36 cellular contexts compared by ENCODE assay signal in genomic region chr3:155426524-155427230, GRCh38.
A peak's percentile ranks its signal among the peaks of the same experiment; 100 is the strongest.
DNase-seq lines count a peak whose midpoint lies in the region; ATAC-seq and TF ChIP-seq lines count a peak whose summit lies in the region.
"Had no signal": no experiment of that assay in that cellular context is flagged by ENCODE, and none has a peak within 500 bp of the region (broad histone marks: within the 10 kb centered on the region; RNA-seq: fewer than 3 reads in every experiment).

No MANE protein-coding gene starts in this region.

- H3K27ac Mint-ChIP-seq in CD4-positive, alpha-beta T cell: no peak overlapping the region
- no peak overlapping the region for H3K27ac Mint-ChIP-seq in CD14-positive monocyte
- H3K27ac Mint-ChIP-seq: activated CD8-positive, alpha-beta memory T cell treated with anti-CD3 and anti-CD28 coated beads, Interleukin-2, amount 10 ng/mL, durations not matched to agents 7 days and 5 days; activated naive CD8-positive, alpha-beta T cell treated with anti-CD3 and anti-CD28 coated beads for 36 hours; B cell; neural progenitor cell; T-helper 1 cell treated with Interleukin-12 subunit alpha and Interleukin-12 subunit beta and Interleukin-4 antibody, amounts not matched to agents 30 μg/mL and 1 μg/mL, for 36 hours had no signal

- H3K36me3 Mint-ChIP-seq in CD4-positive, alpha-beta T cell (ENCODE audit: low read depth): no peaks in the 10 kb centered on the region
- H3K36me3 Mint-ChIP-seq in CD14-positive monocyte: no peaks in the 10 kb centered on the region
- H3K36me3 Mint-ChIP-seq: activated CD8-positive, alpha-beta memory T cell treated with anti-CD3 and anti-CD28 coated beads, Interleukin-2, amount 10 ng/mL, durations not matched to agents 7 days and 5 days; activated naive CD8-positive, alpha-beta T cell treated with anti-CD3 and anti-CD28 coated beads for 36 hours; neural progenitor cell had no signal

- TF ChIP-seq CTCF in LNCaP clone FGC (IDR thresholded peaks at IDR 0.05; ENCODE audit: control insufficient read depth, extremely low read depth, insufficient read depth) (no peak), choroid plexus epithelial cell (conservative IDR thresholded peaks at IDR 0.05; ENCODE audit: low read depth, low read length) (no peak), left lung (IDR thresholded peaks at IDR 0.05) (no peak), CD14-positive monocyte (IDR thresholded peaks at IDR 0.05) (no peak)
- no peak for TF ChIP-seq CTCF in CD4-positive, alpha-beta T cell (IDR thresholded peaks at IDR 0.05)

- H3K4me3 ChIP-seq in LNCaP clone FGC (ENCODE audit: low read depth, low read length): no peak overlapping the region
- no peak overlapping the region for H3K4me3 ChIP-seq in choroid plexus epithelial cell (ENCODE audit: low read depth, low read length)
- no peak overlapping the region for H3K4me3 ChIP-seq in left lung
- H3K4me3 ChIP-seq: gastrocnemius medialis, neural progenitor cell, right atrium auricular region, suprapubic skin had no signal

- H3K9me3 ChIP-seq in left lung: peaks cover 0 to 32% of the 10 kb centered on the region in 2 donors
- H3K9me3 ChIP-seq in CD4-positive, alpha-beta T cell (ENCODE audit: control insufficient read depth, low read length): peaks cover 7% of the 10 kb centered on the region
- H3K9me3 ChIP-seq: gastrocnemius medialis had no signal

- H3K36me3 ChIP-seq in left lung: no peaks in the 10 kb centered on the region
- H3K36me3 ChIP-seq: gastrocnemius medialis, neural progenitor cell, right atrium auricular region, suprapubic skin had no signal

- H3K4me3 Mint-ChIP-seq in CD4-positive, alpha-beta T cell: no peak overlapping the region
- no peak overlapping the region for H3K4me3 Mint-ChIP-seq in CD14-positive monocyte
- H3K4me3 Mint-ChIP-seq: activated CD8-positive, alpha-beta memory T cell treated with anti-CD3 and anti-CD28 coated beads, Interleukin-2, amount 10 ng/mL, durations not matched to agents 7 days and 5 days; activated naive CD8-positive, alpha-beta T cell treated with anti-CD3 and anti-CD28 coated beads for 36 hours; activated T-cell treated with anti-CD3 and anti-CD28 coated beads, Interleukin-2, amount 50 U/mL, for 4 hours; B cell; neural progenitor cell; T-helper 1 cell treated with Interleukin-12 subunit alpha and Interleukin-12 subunit beta and Interleukin-4 antibody, amounts not matched to agents 30 μg/mL and 1 μg/mL, for 36 hours had no signal

- no peaks in the 10 kb centered on the region for H3K27me3 Mint-ChIP-seq in CD4-positive, alpha-beta T cell
- H3K27me3 Mint-ChIP-seq in CD14-positive monocyte (ENCODE audit: low read depth in 3 of 3): peaks cover 0 to 2% (median 1%) of the 10 kb centered on the region in 3 donors
- H3K27me3 Mint-ChIP-seq: activated CD8-positive, alpha-beta memory T cell treated with anti-CD3 and anti-CD28 coated beads, Interleukin-2, amount 10 ng/mL, durations not matched to agents 7 days and 5 days had no signal

- CTCF ChIA-PET in CD4-positive, alpha-beta T cell (lab: Charles Lee): no interaction called here

- H3K4me1 Mint-ChIP-seq in CD4-positive, alpha-beta T cell (ENCODE audit: low read depth): no peaks in the 10 kb centered on the region
- no peaks in the 10 kb centered on the region for H3K4me1 Mint-ChIP-seq in CD14-positive monocyte
- H3K4me1 Mint-ChIP-seq: activated CD8-positive, alpha-beta memory T cell treated with anti-CD3 and anti-CD28 coated beads, Interleukin-2, amount 10 ng/mL, durations not matched to agents 7 days and 5 days; activated naive CD8-positive, alpha-beta T cell treated with anti-CD3 and anti-CD28 coated beads for 36 hours; B cell had no signal

- intact Hi-C loops in left lung (cut with DNase I) (no loop called here), CD14-positive monocyte (cut with micrococcal nuclease) (no loop called here)
- intact Hi-C loops in CD4-positive, alpha-beta T cell (cut with DNase I, micrococcal nuclease): no loop called here

- H3K27ac ChIP-seq in left lung: no peak overlapping the region
- no peak overlapping the region for H3K27ac ChIP-seq in CD4-positive, alpha-beta T cell (ENCODE audit: low read depth, low read length)
- H3K27ac ChIP-seq: gastrocnemius medialis, neural progenitor cell, parathyroid adenoma, right atrium auricular region, suprapubic skin had no signal

- no peaks in the 10 kb centered on the region for H3K4me1 ChIP-seq in left lung
- H3K4me1 ChIP-seq: gastrocnemius medialis, right atrium auricular region, suprapubic skin had no signal

- H3K27me3 ChIP-seq in left lung: no peaks in the 10 kb centered on the region
- no peaks in the 10 kb centered on the region for H3K27me3 ChIP-seq in CD4-positive, alpha-beta T cell (ENCODE audit: control insufficient read depth, insufficient read depth, low read length)
- H3K27me3 ChIP-seq: gastrocnemius medialis, neural progenitor cell, right atrium auricular region, suprapubic skin had no signal

- POLR2A ChIA-PET in CD4-positive, alpha-beta T cell (lab: Charles Lee): no interaction called here

- DNase-seq in EL (peak; percentile 17), LNCaP clone FGC (ENCODE audit: low read depth) (peak; percentile 14), choroid plexus epithelial cell (ENCODE audit: low read depth) (peak; percentile 19), left lung (peak in 1 of 2 donors; percentile 36), CD14-positive monocyte (ENCODE audit: low spot score) (no peak)
- no peak for DNase-seq in CD4-positive, alpha-beta T cell
- no peak for DNase-seq in stimulated activated CD4-positive, alpha-beta T cell treated with anti-CD3 and anti-CD28 coated beads, Interleukin-12 subunit alpha, Interleukin-12 subunit beta, amount 100 ng/mL, for 4 hours
- DNase-seq: activated CD4-positive, CD25-positive, alpha-beta regulatory T cell; activated CD8-positive, alpha-beta memory T cell treated with anti-CD3 and anti-CD28 coated beads, Interleukin-2, amount 10 ng/mL, durations not matched to agents 7 days and 5 days; activated gamma-delta T cell; activated naive CD8-positive, alpha-beta T cell treated with anti-CD3 and anti-CD28 coated beads for 36 hours; activated T-cell treated with anti-CD3 and anti-CD28 coated beads, Interleukin-2, amount 50 U/mL, for 4 hours; aorta; caudate nucleus; DMS79; gastrocnemius medialis; GF-D8; HCEC 1CT; left cardiac atrium; NCI-H1105; NCI-H2029 treated with DMSO at 0.1 percent for 48 hours; NCI-H226; NCI-H526 treated with DMSO at 0.1 percent for 48 hours; NK-92 treated with Interleukin-12 subunit alpha and Interleukin-12 subunit beta, amount 100 ng/mL, for 24 hours; PC-3; small intestine; stimulated activated CD4-positive, alpha-beta T cell treated with anti-CD3 and anti-CD28 coated beads, Interleukin-1b, Interleukin-23, amount 100 ng/mL, for 48 hours; stimulated activated naive CD4-positive, alpha-beta T cell treated with Interleukin-2 at 50 U/mL for 16 hours had no signal

- peaks cover 12% of the 10 kb centered on the region for H3K9me3 Mint-ChIP-seq in CD4-positive, alpha-beta T cell
- H3K9me3 Mint-ChIP-seq in CD14-positive monocyte: peaks cover 10 to 33% (median 26%) of the 10 kb centered on the region in 7 donors

- peak; percentile 66 for ATAC-seq in left lung
- no peak for ATAC-seq in CD4-positive, alpha-beta T cell (ENCODE audit: poor library complexity)
- ATAC-seq: activated CD8-positive, alpha-beta memory T cell treated with anti-CD3 and anti-CD28 coated beads, Interleukin-2, amount 10 ng/mL, durations not matched to agents 7 days and 5 days; activated T-cell treated with anti-CD3 and anti-CD28 coated beads, Interleukin-2, amount 50 U/mL, for 4 hours; esophagus mucosa; gastrocnemius medialis; left cardiac atrium; PC-3; SK-N-SH treated with all-trans-retinoic acid at 6 μM for 48 hours had no signal

Comparison
In these comparisons a context has a peak if more than half of its experiments do, and no peak if none do; other contexts are left out.
1. DNase-seq: peak in EL (single experiment), LNCaP clone FGC (single experiment) and choroid plexus epithelial cell (single experiment); none in CD4-positive, alpha-beta T cell (0 of 10), CD14-positive monocyte (single experiment) and stimulated activated CD4-positive, alpha-beta T cell treated with anti-CD3 and anti-CD28 coated beads, Interleukin-12 subunit alpha, Interleukin-12 subunit beta, amount 100 ng/mL, for 4 hours (single experiment).